ENCODE assay signal across 1 cellular context in genomic region chr16:8900343-8900742, GRCh38.
TF ChIP-seq lines count a peak whose summit lies in the region.

No MANE protein-coding gene starts in this region.

TF ChIP-seq in HepG2, 621 proteins besides CTCF, POLR2A, EP300 and RAD21:
- TF ChIP-seq CREB1 (IDR thresholded peaks at IDR 0.05) (0 out of 2 replicates have a peak, but pooled peaks have one; percentile 33), CREB1 (CRISPR knock-in tag; IDR thresholded peaks at IDR 0.05) (no peak), AGO2 (optimal IDR thresholded peaks at IDR 0.05; ENCODE audit: low read depth, low read length) (peak; percentile 37), ATF7 (IDR thresholded peaks at IDR 0.05) (peak; percentile 81), ATF7 (CRISPR knock-in tag; IDR thresholded peaks at IDR 0.05) (no peak), MXI1 (IDR thresholded peaks at IDR 0.05; ENCODE audit: borderline replicate concordance, low read depth, low read length) (no peak), ZNF691 (CRISPR knock-in tag; IDR thresholded peaks at IDR 0.05; ENCODE audit: borderline replicate concordance, low read depth) (no peak)
